Comparison of ENCODE assay signal across 8 cellular contexts in genomic region chr12:78470354-78471195, GRCh38.
DNase-seq lines count a peak whose midpoint lies in the region; ATAC-seq, FAIRE-seq and TF ChIP-seq lines count a peak whose summit lies in the region.

No MANE protein-coding gene starts in this region.

- no peaks in the 10 kb centered on the region for H3K36me3 ChIP-seq in HAP-1 (replicated peaks)

- no peak overlapping the region for H3K27ac Mint-ChIP-seq in nephron progenitor cell
- no peak overlapping the region for H3K27ac Mint-ChIP-seq in effector memory CD8-positive, alpha-beta T cell

- ATAC-seq in effector memory CD8-positive, alpha-beta T cell (replicated peaks) = no peak

- no peaks in the 10 kb centered on the region for H3K9me3 ChIP-seq in HAP-1

- H3K4me3 ChIP-seq in HAP-1 = no peak overlapping the region

- no peaks in the 10 kb centered on the region for H3K4me1 Mint-ChIP-seq in nephron progenitor cell
- no peaks in the 10 kb centered on the region for H3K4me1 Mint-ChIP-seq in effector memory CD8-positive, alpha-beta T cell (ENCODE audit: low read depth in 2 of 2)

- H3K4me3 Mint-ChIP-seq in nephron progenitor cell = no peak overlapping the region
- H3K4me3 Mint-ChIP-seq in effector memory CD8-positive, alpha-beta T cell = no peak overlapping the region

- DNase-seq in D721Med (ENCODE audit: insufficient read length, low spot score) = no peak
- DNase-seq in HAP-1 (ENCODE audit: low spot score in 2 of 2) = peak; percentile 72
- peak; percentile 36 for DNase-seq in NCI-H226
- peak; percentile 73 for DNase-seq in cerebellar cortex (ENCODE audit: low spot score)
- DNase-seq in nephron progenitor cell = peak; percentile 9
- no peak for DNase-seq in GOT3 (lab: John Stamatoyannopoulos, UW)
- DNase-seq in activated CD8-positive, alpha-beta memory T cell treated with anti-CD3 and anti-CD28 coated beads, Interleukin-2, amount 50 U/mL, for 48 hours = no peak
- DNase-seq in effector memory CD8-positive, alpha-beta T cell = no peak

- H3K9me3 Mint-ChIP-seq in nephron progenitor cell = no peaks in the 10 kb centered on the region
- peaks cover 3 to 7% of the 10 kb centered on the region in 2 donors for H3K9me3 Mint-ChIP-seq in effector memory CD8-positive, alpha-beta T cell

- in situ Hi-C loops in HAP-1 (cut with MboI; ENCODE audit: low sequenced_read_pairs) = no loop called here

- TF ChIP-seq CTCF in D721Med (IDR thresholded peaks at IDR 0.05; ENCODE audit: insufficient read depth, missing control alignments) (peak; percentile 68), nephron progenitor cell (IDR thresholded peaks at IDR 0.05) (peak; percentile 31)

- peaks cover 4% of the 10 kb centered on the region for H3K27me3 Mint-ChIP-seq in nephron progenitor cell (ENCODE audit: low read depth, poor library complexity)
- no peaks in the 10 kb centered on the region for H3K27me3 Mint-ChIP-seq in effector memory CD8-positive, alpha-beta T cell

- H3K4me1 ChIP-seq in HAP-1 = peaks cover 20% of the 10 kb centered on the region

- no peaks in the 10 kb centered on the region for H3K36me3 Mint-ChIP-seq in nephron progenitor cell (ENCODE audit: low read depth)
- H3K36me3 Mint-ChIP-seq in effector memory CD8-positive, alpha-beta T cell (ENCODE audit: insufficient read depth) = no peaks in the 10 kb centered on the region

- no peaks in the 10 kb centered on the region for H3K27me3 ChIP-seq in HAP-1 (ENCODE audit: low read depth)

- peak; percentile 58 for FAIRE-seq in D721Med (lab: Jason Lieb, UNC)

Comparison
In these comparisons a context has a peak if more than half of its experiments do, and no peak if none do; other contexts are left out.
1. DNase-seq: peak in HAP-1 (2 of 2), NCI-H226 (single experiment), cerebellar cortex (single experiment) and nephron progenitor cell (single experiment); none in D721Med (single experiment), GOT3 (single experiment), activated CD8-positive, alpha-beta memory T cell treated with anti-CD3 and anti-CD28 coated beads, Interleukin-2, amount 50 U/mL, for 48 hours (single experiment) and effector memory CD8-positive, alpha-beta T cell (0 of 3).